In the genomic region with DNA sequence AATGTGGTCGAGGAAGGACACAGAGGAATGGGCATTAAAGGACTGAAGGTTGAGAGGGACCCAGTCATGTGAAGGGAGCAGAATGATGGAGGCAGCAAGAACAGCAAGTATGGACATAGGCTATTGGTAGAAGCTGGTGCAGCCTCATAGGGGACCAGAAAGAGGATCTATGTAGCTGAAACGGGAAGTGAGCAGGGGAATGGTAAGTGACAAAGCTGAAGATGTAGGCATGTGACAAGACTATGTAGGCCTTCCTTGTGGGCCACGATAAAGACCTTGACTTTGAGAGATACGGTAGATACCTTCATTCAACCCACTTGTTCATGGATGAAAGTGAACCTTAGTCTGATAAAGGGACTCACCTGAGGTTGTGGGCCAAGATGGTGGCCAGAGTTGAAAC, we compare ENCODE assay signal across 12 cellular contexts. TPM values are rescaled to one million over a fixed set of nuclear protein-coding genes. Genes with fewer than 3 reads are reported as not detected.
DNase-seq lines count a peak whose midpoint lies in the region; ATAC-seq, FAIRE-seq and TF ChIP-seq lines count a peak whose summit lies in the region.
"Had no signal": no experiment of that assay in that cellular context is flagged by ENCODE, and none has a peak within 500 bp of the region (broad histone marks: within the 10 kb centered on the region; RNA-seq: fewer than 3 reads in every experiment).

No MANE protein-coding gene starts in this region.

- peaks cover 25 to 67% (median 55%) of the 10 kb centered on the region in 7 donors for H3K4me1 Mint-ChIP-seq in naive thymus-derived CD4-positive, alpha-beta T cell

- H3K4me3 ChIP-seq in naive thymus-derived CD4-positive, alpha-beta T cell (ENCODE audit: low read length) = no peak overlapping the region
- H3K4me3 ChIP-seq in osteoblast (ENCODE audit: insufficient read depth, low read length) = no peak overlapping the region
- H3K4me3 ChIP-seq: breast epithelium, skin epidermis had no signal

- H3K36me3 Mint-ChIP-seq in naive thymus-derived CD4-positive, alpha-beta T cell = peaks cover 0 to 21% (median 10%) of the 10 kb centered on the region in 5 donors

- POLR2A ChIA-PET in naive thymus-derived CD4-positive, alpha-beta T cell (lab: Charles Lee) = no interaction called here

- H3K79me2 ChIP-seq in osteoblast (ENCODE audit: insufficient read depth, low read length) = peaks cover 71% of the 10 kb centered on the region

- H3K27me3 ChIP-seq in naive thymus-derived CD4-positive, alpha-beta T cell (ENCODE audit: control insufficient read depth in 2 of 2, insufficient read depth in 2 of 2, low read length in 2 of 2) = no peaks in the 10 kb centered on the region
- no peaks in the 10 kb centered on the region for H3K27me3 ChIP-seq in osteoblast (ENCODE audit: insufficient read depth, low read length)
- H3K27me3 ChIP-seq: breast epithelium had no signal

- DNase-seq in MV-4-11 (lab: John Stamatoyannopoulos, UW) = peak; percentile 96
- DNase-seq in naive thymus-derived CD4-positive, alpha-beta T cell = no peak
- DNase-seq in activated CD8-positive, alpha-beta memory T cell treated with anti-CD3 and anti-CD28 coated beads, Interleukin-2, amount 50 U/mL, for 48 hours = no peak
- DNase-seq in D721Med (ENCODE audit: insufficient read length, low spot score) = no peak
- no peak for DNase-seq in G401 (ENCODE audit: low spot score)
- no peak for DNase-seq in osteoblast (ENCODE audit: insufficient read length, low spot score, missing footprints)
- DNase-seq: NCI-H1417 treated with DMSO at 0.1 percent for 48 hours had no signal

- CTCF ChIA-PET in naive thymus-derived CD4-positive, alpha-beta T cell (lab: Charles Lee) = no interaction called here

- ATAC-seq in GM18861 (IDR thresholded peaks at IDR 0.05; ENCODE audit: unreplicated experiment) (peak; percentile 47), HG02759 (IDR thresholded peaks at IDR 0.05; ENCODE audit: unreplicated experiment) (peak; percentile 58)
- ATAC-seq in naive thymus-derived CD4-positive, alpha-beta T cell = peak; percentile 32

- H3K9me3 Mint-ChIP-seq in naive thymus-derived CD4-positive, alpha-beta T cell = peaks cover 0 to 2% (median 0%) of the 10 kb centered on the region in 11 donors
- H3K9me3 Mint-ChIP-seq: activated T-helper 1 cell treated with anti-CD3 and anti-CD28 coated beads, Interleukin-12 subunit alpha, Interleukin-12 subunit beta, Interleukin-2, Interleukin-4 antibody, amounts not matched to agents 30 ng/mL and 10 ng/mL and 1 ng/mL, durations not matched to agents 14 hours and 24 hours and 36 hours had no signal

- H4K20me1 ChIP-seq in osteoblast (ENCODE audit: insufficient read depth, low read length) = peaks cover 9% of the 10 kb centered on the region

- peaks cover 9 to 20% of the 10 kb centered on the region in 2 donors for H3K4me1 ChIP-seq in naive thymus-derived CD4-positive, alpha-beta T cell (ENCODE audit: control insufficient read depth in 2 of 2, insufficient read depth in 2 of 2, low read length in 2 of 2)
- peaks cover 8% of the 10 kb centered on the region for H3K4me1 ChIP-seq in osteoblast (ENCODE audit: insufficient read depth, low read length)

- no peak overlapping the region for H3K4me2 ChIP-seq in osteoblast (ENCODE audit: insufficient read depth, low read length)

- no peaks in the 10 kb centered on the region for H3K9me3 ChIP-seq in naive thymus-derived CD4-positive, alpha-beta T cell (ENCODE audit: control insufficient read depth in 2 of 3, low read length in 3 of 3)
- H3K9me3 ChIP-seq in osteoblast (ENCODE audit: low read depth, low read length) = no peaks in the 10 kb centered on the region
- H3K9me3 ChIP-seq: breast epithelium had no signal

- peak overlapping the region in 2 of 10 donors; percentile 25 to 46 for H3K4me3 Mint-ChIP-seq in naive thymus-derived CD4-positive, alpha-beta T cell
- H3K4me3 Mint-ChIP-seq: activated T-helper 1 cell treated with anti-CD3 and anti-CD28 coated beads, Interleukin-12 subunit alpha, Interleukin-12 subunit beta, Interleukin-2, Interleukin-4 antibody, amounts not matched to agents 30 ng/mL and 10 ng/mL and 1 ng/mL, durations not matched to agents 14 hours and 24 hours and 36 hours had no signal

- in situ Hi-C loops in G401 (cut with HindIII; ENCODE audit: low sequenced_read_pairs) = no loop called here

- no peak for FAIRE-seq in D721Med (lab: Jason Lieb, UNC)

- no peak overlapping the region for H3K27ac ChIP-seq in naive thymus-derived CD4-positive, alpha-beta T cell (ENCODE audit: low read depth, low read length)
- H3K27ac ChIP-seq in osteoblast (ENCODE audit: low read depth, low read length) = no peak overlapping the region
- H3K27ac ChIP-seq: breast epithelium, skin epidermis had no signal

- no peak overlapping the region for H2AFZ ChIP-seq in osteoblast (ENCODE audit: low read length)

- H3K27me3 Mint-ChIP-seq in naive thymus-derived CD4-positive, alpha-beta T cell = peaks cover 0 to 5% (median 0%) of the 10 kb centered on the region in 5 donors

- TF ChIP-seq CTCF in D721Med (IDR thresholded peaks at IDR 0.05; ENCODE audit: insufficient read depth, missing control alignments) (no peak), osteoblast (IDR thresholded peaks at IDR 0.05; ENCODE audit: extremely low read depth, low read depth, low read length) (no peak)

- H3K36me3 ChIP-seq in naive thymus-derived CD4-positive, alpha-beta T cell (ENCODE audit: control insufficient read depth in 2 of 3, insufficient read depth in 3 of 3, low read length in 3 of 3) = no peaks in the 10 kb centered on the region
- peaks cover 4% of the 10 kb centered on the region for H3K36me3 ChIP-seq in osteoblast (ENCODE audit: insufficient read depth, low read length)
- H3K36me3 ChIP-seq: breast epithelium had no signal

- no peak overlapping the region for H3K27ac Mint-ChIP-seq in naive thymus-derived CD4-positive, alpha-beta T cell
- H3K27ac Mint-ChIP-seq: activated T-helper 1 cell treated with anti-CD3 and anti-CD28 coated beads, Interleukin-12 subunit alpha, Interleukin-12 subunit beta, Interleukin-2, Interleukin-4 antibody, amounts not matched to agents 30 ng/mL and 10 ng/mL and 1 ng/mL, durations not matched to agents 14 hours and 24 hours and 36 hours had no signal

- intact Hi-C loops in naive thymus-derived CD4-positive, alpha-beta T cell (cut with micrococcal nuclease) = loop anchor here (10.0 kb wide), 2 partner anchors 413 to 1233 kb away; partner anchors contain the start of gene MANBAL (in 1 of the 2)

RNA-seq across cellular contexts. Expression of gene CTNNBL1, which starts 3.5 kb away (rescaled TPM):
- total RNA-seq in naive thymus-derived CD4-positive, alpha-beta T cell = 10 to 100 TPM; 41.7 to 72.9 (median 49.1) TPM
- 10 to 100 TPM; 84.0 to 93.4 TPM for polyA plus RNA-seq in naive thymus-derived CD4-positive, alpha-beta T cell
- 81.2 and 119 TPM in 2 replicates for total RNA-seq in G401 (2014; rRNA removed; shearing (Covaris generic))
- total RNA-seq in osteoblast = 19.5 and 23.0 TPM in 2 replicates
